In genomic region chr1:182507685-182508084, GRCh38 we compare ENCODE assay signal across 20 cellular contexts. TPM values are rescaled to one million over a fixed set of nuclear protein-coding genes. Genes with fewer than 3 reads are reported as not detected.
DNase-seq lines count a peak whose midpoint lies in the region; ATAC-seq and FAIRE-seq lines count a peak whose summit lies in the region.
"Had no signal": no experiment of that assay in that cellular context is flagged by ENCODE, and none has a peak within 500 bp of the region (broad histone marks: within the 10 kb centered on the region; RNA-seq: fewer than 3 reads in every experiment).

No MANE protein-coding gene starts in this region.

- DNase-seq in NCI-H82 (lab: John Stamatoyannopoulos, UW) (peak; percentile 46), NCI-H82 treated with DMSO at 0.1 percent for 48 hours (lab: John Stamatoyannopoulos, UW; ENCODE audit: unreplicated experiment) (no peak), LoVo (ENCODE audit: low spot score) (peak; percentile 68), renal cortical epithelial cell (ENCODE audit: low read depth) (peak; percentile 2), 8988T (no peak), COR-L47 (lab: John Stamatoyannopoulos, UW) (no peak)
- DNase-seq: ACHN; activated CD4-positive, alpha-beta T cell treated with anti-CD3 and anti-CD28 coated beads for 36 hours; activated naive CD8-positive, alpha-beta T cell treated with anti-CD3 and anti-CD28 coated beads, Interleukin-2, amount 10 ng/mL, durations not matched to agents 7 days and 5 days; hippocampal formation; IMR-90; naive B cell; NCI-H187 treated with DMSO at 0.1 percent for 48 hours; NCI-H510A treated with DMSO at 0.1 percent for 48 hours; ovary had no signal

- ATAC-seq in HG02885 (IDR thresholded peaks at IDR 0.05; ENCODE audit: poor library complexity, unreplicated experiment), result no peak
- ATAC-seq: activated CD4-positive, alpha-beta T cell treated with anti-CD3 and anti-CD28 coated beads for 36 hours; sciatic nerve had no signal

- FAIRE-seq in colon (lab: Jason Lieb, UNC), result peak; percentile 82
- FAIRE-seq: G401.6 had no signal

RNA-seq across cellular contexts. Expression of gene RGSL1, which starts 57.7 kb away (rescaled TPM):
- 0.15 TPM in 1 of 2 replicates, not detected in the other for total RNA-seq in renal cortical epithelial cell
- total RNA-seq: activated CD4-positive, alpha-beta T cell treated with anti-CD3 and anti-CD28 coated beads for 36 hours; activated naive CD8-positive, alpha-beta T cell treated with anti-CD3 and anti-CD28 coated beads, Interleukin-2, amount 10 ng/mL, durations not matched to agents 7 days and 5 days; IMR-90; ovary; sciatic nerve; suprapubic skin had no signal

Comparison
In these comparisons a context has a peak if more than half of its experiments do, and no peak if none do; other contexts are left out.
1. DNase-seq: peak in NCI-H82 (single experiment), LoVo (single experiment) and renal cortical epithelial cell (single experiment); none in NCI-H82 treated with DMSO at 0.1 percent for 48 hours (single experiment), 8988T (single experiment) and COR-L47 (single experiment).